In the genomic region with DNA sequence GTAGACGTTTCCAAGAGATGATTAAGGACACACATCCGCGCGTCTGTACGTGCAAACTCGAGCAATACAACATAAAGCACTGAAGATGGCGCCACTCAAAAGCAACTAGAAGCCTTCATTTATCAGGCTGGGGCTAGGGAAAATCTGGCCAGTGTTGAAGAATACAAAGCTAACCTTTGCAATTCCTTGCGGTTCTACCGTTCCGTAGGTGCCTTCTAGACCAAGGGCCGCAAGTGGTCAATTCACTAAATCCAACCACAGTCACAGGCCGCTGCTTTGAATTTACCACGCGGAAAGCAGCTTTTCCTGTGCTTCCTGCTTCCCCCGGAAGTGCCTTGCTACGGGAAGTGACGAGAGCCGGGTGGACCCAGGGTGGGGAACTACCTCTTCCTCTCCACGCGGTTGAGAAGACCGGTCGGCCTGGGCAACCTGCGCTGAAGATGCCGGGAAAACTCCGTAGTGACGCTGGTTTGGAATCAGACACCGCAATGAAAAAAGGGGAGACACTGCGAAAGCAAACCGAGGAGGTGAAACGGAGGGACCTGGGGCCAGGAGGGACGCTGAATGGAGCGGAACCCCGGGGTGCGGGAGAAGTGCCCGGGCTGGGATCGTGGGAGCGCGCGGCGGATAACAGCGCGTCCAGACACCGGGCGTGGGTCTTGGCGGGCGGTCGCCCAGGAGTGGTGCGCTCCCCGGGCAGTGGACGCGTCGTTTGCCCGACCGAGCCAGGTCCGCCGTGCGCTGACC, we compare ENCODE assay signal across 8 cellular contexts. TPM values are rescaled to one million over a fixed set of nuclear protein-coding genes. Genes with fewer than 3 reads are reported as not detected.
DNase-seq lines count a peak whose midpoint lies in the region; TF ChIP-seq lines count a peak whose summit lies in the region.

A gene (plus strand): TSS at position 385 of the 747 bp plus-strand sequence. CDS start 56 bp downstream, at position 441.

- TF ChIP-seq POLR2A in Raji (IDR thresholded peaks at IDR 0.05; ENCODE audit: insufficient read depth, low read depth, low read length) (peak; percentile 94), stomach (IDR thresholded peaks at IDR 0.05) (peak in 1 of 4 donors; percentile 64)

- intact Hi-C loops in stomach (cut with DNase I; ENCODE audit: low total_unique reads), result no loop called here

- TF ChIP-seq CTCF in Loucy (conservative IDR thresholded peaks at IDR 0.05; ENCODE audit: low read length), result peak; percentile 89
- TF ChIP-seq CTCF in neural cell (IDR thresholded peaks at IDR 0.05; ENCODE audit: poor library complexity, severe bottlenecking), result peak; percentile 98
- TF ChIP-seq CTCF in stomach (IDR thresholded peaks at IDR 0.05), result peak in 5 of 7 experiments; percentile 34 to 64 (median 46)

- H3K27me3 ChIP-seq in H7 (ENCODE audit: control insufficient read depth, insufficient read depth, low read length) (no peaks in the 10 kb centered on the region), Loucy (ENCODE audit: insufficient read depth, low read length, poor library complexity, severe bottlenecking) (no peaks in the 10 kb centered on the region), neural cell (ENCODE audit: insufficient read depth, low read depth, low read length) (no peaks in the 10 kb centered on the region), stomach (no peaks in the 10 kb centered on the region)

- H3F3A ChIP-seq in Loucy (ENCODE audit: low read depth) (no peaks in the 10 kb centered on the region), neural cell (ENCODE audit: insufficient read depth, low read length, poor library complexity, severe bottlenecking) (peaks cover 6% of the 10 kb centered on the region)

- TF ChIP-seq EP300 in neural cell (conservative IDR thresholded peaks at IDR 0.05; ENCODE audit: poor library complexity, severe bottlenecking) (peak; percentile 20), stomach (IDR thresholded peaks at IDR 0.05) (no peak)

- peak within 1 kb of the TSS; percentile 100 for H3K4me3 ChIP-seq in H7 (ENCODE audit: insufficient read depth, low read depth, low read length)
- H3K4me3 ChIP-seq in Loucy (ENCODE audit: low read length, poor library complexity, severe bottlenecking), result peak within 1 kb of the TSS; percentile 95
- peak within 1 kb of the TSS; percentile 85 for H3K4me3 ChIP-seq in neural cell (ENCODE audit: low read length)
- H3K4me3 ChIP-seq in stomach, result peak within 1 kb of the TSS; percentile 92 to 97 (median 94)

- H2AFZ ChIP-seq in Loucy (ENCODE audit: low read length), result peak within 1 kb of the TSS; percentile 94
- peak within 1 kb of the TSS; percentile 83 for H2AFZ ChIP-seq in neural cell (ENCODE audit: low read depth, low read length)

- peak; percentile 73 for TF ChIP-seq RAD21 in neural cell (conservative IDR thresholded peaks at IDR 0.05)

- H3K36me3 ChIP-seq in H7 (replicated peaks; ENCODE audit: control insufficient read depth, insufficient read depth, low read length) (peaks cover 9% of the 10 kb centered on the region), Loucy (ENCODE audit: insufficient read depth, low read length) (peaks cover 3% of the 10 kb centered on the region; the same call in 1 of the 2 replicates), neural cell (ENCODE audit: insufficient read depth, low read length) (no peaks in the 10 kb centered on the region), stomach (peaks cover 7 to 33% (median 26%) of the 10 kb centered on the region in 4 donors)

- H3K27ac ChIP-seq in neural cell (ENCODE audit: low read length), result peak within 1 kb of the TSS; percentile 86
- H3K27ac ChIP-seq in stomach, result peak within 1 kb of the TSS; percentile 84 to 98 (median 96)

- peaks cover 40% of the 10 kb centered on the region for H4K20me1 ChIP-seq in Loucy (ENCODE audit: insufficient read depth, low read length, poor library complexity, severe bottlenecking)
- no peaks in the 10 kb centered on the region for H4K20me1 ChIP-seq in neural cell (ENCODE audit: insufficient read depth)

- H3K79me2 ChIP-seq in Loucy (ENCODE audit: insufficient read depth, low read length) (peaks cover 58% of the 10 kb centered on the region), neural cell (replicated peaks; ENCODE audit: insufficient read depth, low read length) (peaks cover 28% of the 10 kb centered on the region)

- no peaks in the 10 kb centered on the region for H3K9me2 ChIP-seq in Loucy (replicated peaks; ENCODE audit: low read depth, low read length)
- H3K9me2 ChIP-seq in neural cell (ENCODE audit: insufficient read depth, low read length), result no peaks in the 10 kb centered on the region

- DNase-seq in G401 (ENCODE audit: low spot score) (peak; percentile 96), H7 (peak; percentile 92), fibroblast of the conjunctiva (ENCODE audit: low read depth) (peak; percentile 82), stomach (peak; percentile 90)
- peak; percentile 81 for DNase-seq in activated effector memory CD4-positive, alpha-beta T cell treated with Interleukin-2 at 50 U/mL for 16 hours

- H3K4me1 ChIP-seq in Loucy (ENCODE audit: insufficient read depth, low read length, poor library complexity, severe bottlenecking) (peaks cover 29% of the 10 kb centered on the region), stomach (peaks cover 21 to 52% (median 39%) of the 10 kb centered on the region in 4 donors)

- no peaks in the 10 kb centered on the region for H3K9me3 ChIP-seq in Loucy (ENCODE audit: insufficient read depth, low read depth, low read length)
- H3K9me3 ChIP-seq in neural cell (ENCODE audit: low read length), result no peaks in the 10 kb centered on the region
- no peaks in the 10 kb centered on the region for H3K9me3 ChIP-seq in stomach

- WGBS in stomach, 5 donors, result 0 to 2% (median 1%) methylated on average over 40 to 57 of the region's 57 CpGs

- in situ Hi-C loops in G401 (cut with HindIII; ENCODE audit: low sequenced_read_pairs), result no loop called here

- peak within 1 kb of the TSS; percentile 95 for H3K9ac ChIP-seq in Loucy (ENCODE audit: low read depth, low read length, poor library complexity, severe bottlenecking)
- peak within 1 kb of the TSS; percentile 69 for H3K9ac ChIP-seq in neural cell (ENCODE audit: low read length)

- H3K4me2 ChIP-seq in Loucy (ENCODE audit: low read depth, low read length, poor library complexity, severe bottlenecking) (peak within 1 kb of the TSS; percentile 89), neural cell (ENCODE audit: low read length) (peak within 1 kb of the TSS; percentile 91)

TF ChIP-seq in neural cell, 6 proteins besides CTCF, POLR2A, EP300 and RAD21:
- TF ChIP-seq EZH2 (IDR thresholded peaks at IDR 0.05; ENCODE audit: borderline replicate concordance, insufficient read depth, low read length, poor library complexity, severe bottlenecking) (no peak), POLR2AphosphoS5 (IDR thresholded peaks at IDR 0.05) (peak; percentile 85), MXI1 (conservative IDR thresholded peaks at IDR 0.05; ENCODE audit: poor library complexity, severe bottlenecking) (peak; percentile 100), TAF1 (IDR thresholded peaks at IDR 0.05; ENCODE audit: low read depth) (peak; percentile 72), SMC3 (conservative IDR thresholded peaks at IDR 0.05; ENCODE audit: poor library complexity) (peak; percentile 88)
- TF ChIP-seq, protein P1, sequence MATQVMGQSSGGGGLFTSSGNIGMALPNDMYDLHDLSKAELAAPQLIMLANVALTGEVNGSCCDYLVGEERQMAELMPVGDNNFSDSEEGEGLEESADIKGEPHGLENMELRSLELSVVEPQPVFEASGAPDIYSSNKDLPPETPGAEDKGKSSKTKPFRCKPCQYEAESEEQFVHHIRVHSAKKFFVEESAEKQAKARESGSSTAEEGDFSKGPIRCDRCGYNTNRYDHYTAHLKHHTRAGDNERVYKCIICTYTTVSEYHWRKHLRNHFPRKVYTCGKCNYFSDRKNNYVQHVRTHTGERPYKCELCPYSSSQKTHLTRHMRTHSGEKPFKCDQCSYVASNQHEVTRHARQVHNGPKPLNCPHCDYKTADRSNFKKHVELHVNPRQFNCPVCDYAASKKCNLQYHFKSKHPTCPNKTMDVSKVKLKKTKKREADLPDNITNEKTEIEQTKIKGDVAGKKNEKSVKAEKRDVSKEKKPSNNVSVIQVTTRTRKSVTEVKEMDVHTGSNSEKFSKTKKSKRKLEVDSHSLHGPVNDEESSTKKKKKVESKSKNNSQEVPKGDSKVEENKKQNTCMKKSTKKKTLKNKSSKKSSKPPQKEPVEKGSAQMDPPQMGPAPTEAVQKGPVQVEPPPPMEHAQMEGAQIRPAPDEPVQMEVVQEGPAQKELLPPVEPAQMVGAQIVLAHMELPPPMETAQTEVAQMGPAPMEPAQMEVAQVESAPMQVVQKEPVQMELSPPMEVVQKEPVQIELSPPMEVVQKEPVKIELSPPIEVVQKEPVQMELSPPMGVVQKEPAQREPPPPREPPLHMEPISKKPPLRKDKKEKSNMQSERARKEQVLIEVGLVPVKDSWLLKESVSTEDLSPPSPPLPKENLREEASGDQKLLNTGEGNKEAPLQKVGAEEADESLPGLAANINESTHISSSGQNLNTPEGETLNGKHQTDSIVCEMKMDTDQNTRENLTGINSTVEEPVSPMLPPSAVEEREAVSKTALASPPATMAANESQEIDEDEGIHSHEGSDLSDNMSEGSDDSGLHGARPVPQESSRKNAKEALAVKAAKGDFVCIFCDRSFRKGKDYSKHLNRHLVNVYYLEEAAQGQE (IDR thresholded peaks at IDR 0.05; ENCODE audit: borderline replicate concordance), result peak; percentile 17

RNA-seq across cellular contexts. Expression of the gene that starts here (rescaled TPM):
- total RNA-seq in G401 (2014; rRNA removed; shearing (Covaris generic)), result 51.8 and 80.4 TPM in 2 replicates
- total RNA-seq in H7 (2014; rRNA removed; shearing (Covaris generic)), result 121 and 145 TPM in 2 replicates
- polyA plus RNA-seq in neural cell (29.6 and 33.0 TPM in 2 replicates), stomach (10 to 100 TPM; 14.3 to 28.7 (median 22.7) TPM)
- 47.5 and 50.1 TPM in 2 replicates for polyA minus RNA-seq in neural cell
- 10 to 100 TPM; 16.8 to 85.2 (median 19.8) TPM for total RNA-seq in stomach

Comparison
In these comparisons a context has a peak if more than half of its experiments do, and no peak if none do; other contexts are left out.
1. Peak in every context shown above with its lines: DNase-seq, H3K4me3 ChIP-seq and H3K27ac ChIP-seq.
2. CTCF ChIP-seq: peak in every context shown above with its lines; median percentile 98 in neural cell; 89 in Loucy; 46 in stomach.